In the genomic region with DNA sequence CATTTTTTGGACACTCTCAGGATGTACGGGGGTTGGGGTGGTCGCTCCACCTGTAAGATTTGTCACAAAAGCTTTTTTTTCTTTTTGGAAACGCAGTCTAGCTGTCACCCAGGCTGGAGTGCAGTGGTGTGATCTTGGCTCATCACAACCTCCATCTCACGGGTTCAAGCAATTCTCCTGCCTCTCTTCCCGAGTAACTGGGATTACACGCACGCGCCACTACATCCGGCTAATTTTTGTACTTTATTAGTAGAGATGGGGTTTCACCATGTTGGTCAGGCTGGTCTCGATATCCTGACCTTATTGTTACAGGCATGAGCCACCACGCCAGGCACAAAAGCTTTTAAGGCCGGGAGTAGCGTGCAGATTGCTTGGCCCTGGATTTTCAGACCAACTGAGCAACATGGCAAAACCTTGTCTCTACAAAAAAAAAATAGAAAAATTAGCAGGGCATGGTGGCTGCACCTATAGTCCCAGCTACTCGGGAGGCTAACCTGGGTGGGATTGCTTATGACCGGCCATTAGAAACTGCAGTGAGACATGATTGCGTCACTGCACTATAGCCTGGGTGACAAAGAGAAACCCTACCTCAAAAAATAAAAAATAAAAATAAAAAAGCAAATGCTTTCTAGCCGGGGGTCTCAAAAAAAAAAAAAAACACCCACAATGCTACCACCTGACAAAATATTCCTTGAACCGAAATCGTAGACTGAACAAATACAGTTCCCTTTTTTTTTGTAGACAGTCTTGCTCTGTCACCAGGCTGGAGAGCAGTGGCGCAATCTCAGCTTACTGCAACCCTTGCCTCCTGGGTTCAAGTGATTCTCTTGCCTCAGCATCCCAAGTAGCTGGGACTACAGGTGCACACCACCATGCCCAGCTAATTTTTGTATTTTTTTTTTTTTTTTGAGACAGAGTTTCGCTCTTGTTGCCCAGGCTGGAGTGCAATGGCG, we compare ENCODE assay signal across 1 cellular context.
TF ChIP-seq lines count a peak whose summit lies in the region.

No MANE protein-coding gene starts in this region.

TF ChIP-seq in HepG2, 621 proteins besides CTCF, POLR2A, EP300 and RAD21:
- 0 out of 2 replicates have a peak, but pooled peaks have one; percentile 15 for TF ChIP-seq ZNF598 (CRISPR knock-in tag; IDR thresholded peaks at IDR 0.05; ENCODE audit: borderline replicate concordance)
- no peak for TF ChIP-seq KLF13 (CRISPR knock-in tag; IDR thresholded peaks at IDR 0.05)
- TF ChIP-seq PRPF4 (IDR thresholded peaks at IDR 0.05; ENCODE audit: low read depth, low read length, poor library complexity, severe bottlenecking): peak; percentile 22
- TF ChIP-seq, protein P1, sequence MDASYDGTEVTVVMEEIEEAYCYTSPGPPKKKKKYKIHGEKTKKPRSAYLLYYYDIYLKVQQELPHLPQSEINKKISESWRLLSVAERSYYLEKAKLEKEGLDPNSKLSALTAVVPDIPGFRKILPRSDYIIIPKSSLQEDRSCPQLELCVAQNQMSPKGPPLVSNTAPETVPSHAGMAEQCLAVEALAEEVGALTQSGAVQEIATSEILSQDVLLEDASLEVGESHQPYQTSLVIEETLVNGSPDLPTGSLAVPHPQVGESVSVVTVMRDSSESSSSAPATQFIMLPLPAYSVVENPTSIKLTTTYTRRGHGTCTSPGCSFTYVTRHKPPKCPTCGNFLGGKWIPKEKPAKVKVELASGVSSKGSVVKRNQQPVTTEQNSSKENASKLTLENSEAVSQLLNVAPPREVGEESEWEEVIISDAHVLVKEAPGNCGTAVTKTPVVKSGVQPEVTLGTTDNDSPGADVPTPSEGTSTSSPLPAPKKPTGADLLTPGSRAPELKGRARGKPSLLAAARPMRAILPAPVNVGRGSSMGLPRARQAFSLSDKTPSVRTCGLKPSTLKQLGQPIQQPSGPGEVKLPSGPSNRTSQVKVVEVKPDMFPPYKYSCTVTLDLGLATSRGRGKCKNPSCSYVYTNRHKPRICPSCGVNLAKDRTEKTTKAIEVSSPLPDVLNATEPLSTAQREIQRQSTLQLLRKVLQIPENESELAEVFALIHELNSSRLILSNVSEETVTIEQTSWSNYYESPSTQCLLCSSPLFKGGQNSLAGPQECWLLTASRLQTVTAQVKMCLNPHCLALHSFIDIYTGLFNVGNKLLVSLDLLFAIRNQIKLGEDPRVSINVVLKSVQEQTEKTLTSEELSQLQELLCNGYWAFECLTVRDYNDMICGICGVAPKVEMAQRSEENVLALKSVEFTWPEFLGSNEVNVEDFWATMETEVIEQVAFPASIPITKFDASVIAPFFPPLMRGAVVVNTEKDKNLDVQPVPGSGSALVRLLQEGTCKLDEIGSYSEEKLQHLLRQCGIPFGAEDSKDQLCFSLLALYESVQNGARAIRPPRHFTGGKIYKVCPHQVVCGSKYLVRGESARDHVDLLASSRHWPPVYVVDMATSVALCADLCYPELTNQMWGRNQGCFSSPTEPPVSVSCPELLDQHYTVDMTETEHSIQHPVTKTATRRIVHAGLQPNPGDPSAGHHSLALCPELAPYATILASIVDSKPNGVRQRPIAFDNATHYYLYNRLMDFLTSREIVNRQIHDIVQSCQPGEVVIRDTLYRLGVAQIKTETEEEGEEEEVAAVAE (CRISPR knock-in tag; IDR thresholded peaks at IDR 0.05; ENCODE audit: borderline replicate concordance): no peak
- no peak for TF ChIP-seq AGO1 (IDR thresholded peaks at IDR 0.05; ENCODE audit: low read depth, low read length, poor library complexity, severe bottlenecking)
- TF ChIP-seq CEBPB (IDR thresholded peaks at IDR 0.05; ENCODE audit: borderline replicate concordance, low read depth, low read length): peak; percentile 81
- TF ChIP-seq PAWR (CRISPR knock-in tag; IDR thresholded peaks at IDR 0.05; ENCODE audit: borderline replicate concordance): no peak
- TF ChIP-seq ZSCAN9 (CRISPR knock-in tag; IDR thresholded peaks at IDR 0.05; ENCODE audit: borderline replicate concordance): no peak
- 0 out of 2 replicates have a peak, but pooled peaks have one; percentile 34 for TF ChIP-seq ZNF749 (CRISPR knock-in tag; IDR thresholded peaks at IDR 0.05; ENCODE audit: borderline replicate concordance)
- TF ChIP-seq ZNF501 (CRISPR knock-in tag; IDR thresholded peaks at IDR 0.05): peak; percentile 38; the same call in 1 of the 2 replicates
- 0 out of 2 replicates have a peak, but pooled peaks have one; percentile 59 for TF ChIP-seq ZNF572 (CRISPR knock-in tag; IDR thresholded peaks at IDR 0.05)
- TF ChIP-seq MAFF (IDR thresholded peaks at IDR 0.05; ENCODE audit: low read depth, low read length): no peak
- TF ChIP-seq POLR2AphosphoS5 (IDR thresholded peaks at IDR 0.05; ENCODE audit: low read depth, low read length): peak; percentile 24; the same call in 1 of the 2 replicates
- TF ChIP-seq SIX4 (CRISPR knock-in tag; IDR thresholded peaks at IDR 0.05): no peak
- TF ChIP-seq KMT2A (CRISPR knock-in tag; IDR thresholded peaks at IDR 0.05): 0 out of 2 replicates have a peak, but pooled peaks have one; percentile 16
- peak; percentile 13; the same call in 1 of the 2 replicates for TF ChIP-seq IRX3 (CRISPR knock-in tag; IDR thresholded peaks at IDR 0.05; ENCODE audit: borderline replicate concordance, low read depth)
- peak; percentile 24; the same call in 1 of the 2 replicates for TF ChIP-seq CEBPG (CRISPR knock-in tag; IDR thresholded peaks at IDR 0.05)
- TF ChIP-seq, protein P2, sequence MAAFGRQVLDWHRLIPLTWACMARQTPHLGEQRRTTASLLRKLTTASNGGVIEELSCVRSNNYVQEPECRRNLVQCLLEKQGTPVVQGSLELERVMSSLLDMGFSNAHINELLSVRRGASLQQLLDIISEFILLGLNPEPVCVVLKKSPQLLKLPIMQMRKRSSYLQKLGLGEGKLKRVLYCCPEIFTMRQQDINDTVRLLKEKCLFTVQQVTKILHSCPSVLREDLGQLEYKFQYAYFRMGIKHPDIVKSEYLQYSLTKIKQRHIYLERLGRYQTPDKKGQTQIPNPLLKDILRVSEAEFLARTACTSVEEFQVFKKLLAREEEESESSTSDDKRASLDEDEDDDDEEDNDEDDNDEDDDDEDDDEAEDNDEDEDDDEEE (CRISPR knock-in tag; IDR thresholded peaks at IDR 0.05): 0 out of 2 replicates have a peak, but pooled peaks have one; percentile 37
- TF ChIP-seq SP4 (CRISPR knock-in tag; IDR thresholded peaks at IDR 0.05): 0 out of 2 replicates have a peak, but pooled peaks have one; percentile 39
- TF ChIP-seq ZFP36L1 (CRISPR knock-in tag; IDR thresholded peaks at IDR 0.05): 0 out of 2 replicates have a peak, but pooled peaks have one; percentile 30
- peak; percentile 93; the same call in 1 of the 2 replicates for TF ChIP-seq POLR2AphosphoS2 (IDR thresholded peaks at IDR 0.05; ENCODE audit: low read depth, low read length)
- TF ChIP-seq, protein P3, sequence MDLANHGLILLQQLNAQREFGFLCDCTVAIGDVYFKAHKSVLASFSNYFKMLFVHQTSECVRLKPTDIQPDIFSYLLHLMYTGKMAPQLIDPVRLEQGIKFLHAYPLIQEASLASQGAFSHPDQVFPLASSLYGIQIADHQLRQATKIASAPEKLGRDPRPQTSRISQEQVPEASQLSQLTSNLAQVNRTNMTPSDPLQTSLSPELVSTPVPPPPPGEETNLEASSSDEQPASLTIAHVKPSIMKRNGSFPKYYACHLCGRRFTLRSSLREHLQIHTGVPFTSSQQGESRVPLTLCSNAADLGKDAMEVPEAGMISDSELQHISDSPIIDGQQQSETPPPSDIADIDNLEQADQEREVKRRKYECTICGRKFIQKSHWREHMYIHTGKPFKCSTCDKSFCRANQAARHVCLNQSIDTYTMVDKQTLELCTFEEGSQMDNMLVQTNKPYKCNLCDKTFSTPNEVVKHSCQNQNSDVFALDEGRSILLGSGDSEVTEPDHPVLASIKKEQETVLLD (CRISPR knock-in tag; IDR thresholded peaks at IDR 0.05; ENCODE audit: low read depth): no peak
- peak; percentile 30 for TF ChIP-seq HNRNPH1 (optimal IDR thresholded peaks at IDR 0.05; ENCODE audit: low read depth, low read length)
- TF ChIP-seq, protein P4, sequence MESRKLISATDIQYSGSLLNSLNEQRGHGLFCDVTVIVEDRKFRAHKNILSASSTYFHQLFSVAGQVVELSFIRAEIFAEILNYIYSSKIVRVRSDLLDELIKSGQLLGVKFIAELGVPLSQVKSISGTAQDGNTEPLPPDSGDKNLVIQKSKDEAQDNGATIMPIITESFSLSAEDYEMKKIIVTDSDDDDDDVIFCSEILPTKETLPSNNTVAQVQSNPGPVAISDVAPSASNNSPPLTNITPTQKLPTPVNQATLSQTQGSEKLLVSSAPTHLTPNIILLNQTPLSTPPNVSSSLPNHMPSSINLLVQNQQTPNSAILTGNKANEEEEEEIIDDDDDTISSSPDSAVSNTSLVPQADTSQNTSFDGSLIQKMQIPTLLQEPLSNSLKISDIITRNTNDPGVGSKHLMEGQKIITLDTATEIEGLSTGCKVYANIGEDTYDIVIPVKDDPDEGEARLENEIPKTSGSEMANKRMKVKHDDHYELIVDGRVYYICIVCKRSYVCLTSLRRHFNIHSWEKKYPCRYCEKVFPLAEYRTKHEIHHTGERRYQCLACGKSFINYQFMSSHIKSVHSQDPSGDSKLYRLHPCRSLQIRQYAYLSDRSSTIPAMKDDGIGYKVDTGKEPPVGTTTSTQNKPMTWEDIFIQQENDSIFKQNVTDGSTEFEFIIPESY (CRISPR knock-in tag; IDR thresholded peaks at IDR 0.05): 0 out of 2 replicates have a peak, but pooled peaks have one; percentile 34
- TF ChIP-seq, protein P5, sequence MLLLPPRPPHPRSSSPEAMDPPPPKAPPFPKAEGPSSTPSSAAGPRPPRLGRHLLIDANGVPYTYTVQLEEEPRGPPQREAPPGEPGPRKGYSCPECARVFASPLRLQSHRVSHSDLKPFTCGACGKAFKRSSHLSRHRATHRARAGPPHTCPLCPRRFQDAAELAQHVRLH (CRISPR knock-in tag; IDR thresholded peaks at IDR 0.05; ENCODE audit: borderline replicate concordance, low read depth): 0 out of 2 replicates have a peak, but pooled peaks have one; percentile 21
- TF ChIP-seq RBFOX2 (IDR thresholded peaks at IDR 0.05; ENCODE audit: low read depth, low read length): peak; percentile 72
- 0 out of 2 replicates have a peak, but pooled peaks have one; percentile 53 for TF ChIP-seq ZC3H4 (CRISPR knock-in tag; IDR thresholded peaks at IDR 0.05; ENCODE audit: borderline replicate concordance)
- TF ChIP-seq AGO2 (optimal IDR thresholded peaks at IDR 0.05; ENCODE audit: low read depth, low read length): peak; percentile 65
- no peak for TF ChIP-seq AKAP8 (CRISPR knock-in tag; IDR thresholded peaks at IDR 0.05)
- TF ChIP-seq RFX1 (IDR thresholded peaks at IDR 0.05): no peak
- TF ChIP-seq, protein P6, sequence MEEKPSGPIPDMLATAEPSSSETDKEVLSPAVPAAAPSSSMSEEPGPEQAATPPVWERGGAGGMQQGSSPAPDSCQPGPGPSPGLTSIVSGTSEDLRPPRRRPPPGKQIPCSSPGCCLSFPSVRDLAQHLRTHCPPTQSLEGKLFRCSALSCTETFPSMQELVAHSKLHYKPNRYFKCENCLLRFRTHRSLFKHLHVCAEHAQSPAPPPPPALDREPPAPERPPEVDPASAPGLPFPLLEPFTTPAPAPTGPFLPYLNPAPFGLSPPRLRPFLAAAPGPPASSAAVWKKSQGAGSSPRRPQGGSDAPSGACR (CRISPR knock-in tag; IDR thresholded peaks at IDR 0.05): no peak
- TF ChIP-seq PAF1 (CRISPR knock-in tag; IDR thresholded peaks at IDR 0.05): peak; percentile 37; the same call in 1 of the 2 replicates
- TF ChIP-seq ZNF44 (CRISPR knock-in tag; IDR thresholded peaks at IDR 0.05): no peak
- TF ChIP-seq LCORL (IDR thresholded peaks at IDR 0.05): 0 out of 2 replicates have a peak, but pooled peaks have one; percentile 6
- TF ChIP-seq LCORL (CRISPR knock-in tag; IDR thresholded peaks at IDR 0.05): no peak
- TF ChIP-seq POLR2G (IDR thresholded peaks at IDR 0.05; ENCODE audit: low read depth, low read length): 0 out of 2 replicates have a peak, but pooled peaks have one; percentile 24
- peak; percentile 93 for TF ChIP-seq RBM22 (optimal IDR thresholded peaks at IDR 0.05; ENCODE audit: low read length)
